ENCODE assay signal across 27 cellular contexts in the genomic region with DNA sequence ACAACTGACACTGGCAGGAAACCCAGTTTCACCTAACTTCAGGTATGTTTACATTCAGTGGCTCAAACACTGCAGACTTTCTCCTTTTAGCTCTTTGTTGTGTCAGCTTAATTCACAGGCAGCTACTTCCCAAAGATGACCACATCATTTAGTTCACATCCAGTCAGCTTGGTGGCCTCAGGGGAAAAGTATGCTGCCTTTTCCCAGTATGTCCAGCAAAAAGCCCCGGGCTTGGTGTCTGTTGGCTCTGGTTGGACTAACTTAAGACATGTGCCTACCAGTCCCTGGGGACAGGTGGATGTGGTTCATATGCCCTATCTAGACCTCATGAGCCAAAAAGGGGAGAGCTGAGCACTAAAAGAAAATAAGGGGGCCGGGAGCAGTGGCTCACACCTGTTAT. TPM values are rescaled to one million over a fixed set of nuclear protein-coding genes. Genes with fewer than 3 reads are reported as not detected.
DNase-seq lines count a peak whose midpoint lies in the region; ATAC-seq and TF ChIP-seq lines count a peak whose summit lies in the region.
"Had no signal": no experiment of that assay in that cellular context is flagged by ENCODE, and none has a peak within 500 bp of the region (broad histone marks: within the 10 kb centered on the region; RNA-seq: fewer than 3 reads in every experiment).

No MANE protein-coding gene starts in this region.

- no peaks in the 10 kb centered on the region for H3K9me3 ChIP-seq in OCI-LY7 (ENCODE audit: low read length)
- H3K9me3 ChIP-seq: left lung, upper lobe of left lung had no signal

- CTCF ChIA-PET in OCI-LY7 (lab: Charles Lee; ENCODE audit: unreplicated experiment) = no interaction called here

- H3K4me1 ChIP-seq in OCI-LY7 (ENCODE audit: insufficient read depth, low read length, poor library complexity, severe bottlenecking) = peaks cover 8% of the 10 kb centered on the region

- no peak overlapping the region for H2AFZ ChIP-seq in OCI-LY7 (ENCODE audit: low read length)

- H3K27ac ChIP-seq in OCI-LY7 (ENCODE audit: low read depth, low read length, poor library complexity, severe bottlenecking) = no peak overlapping the region
- H3K27ac ChIP-seq: 22Rv1, left lung, RWPE1, upper lobe of left lung had no signal

- intact Hi-C loops in OCI-LY7 (cut with micrococcal nuclease; ENCODE audit: unreplicated experiment) = no loop called here

- no TSS peak for BruUV-seq in OCI-LY7 (replicated peaks; lab: Mats Ljungman, UMichigan)

- no peak for TF ChIP-seq CTCF in OCI-LY7 (conservative IDR thresholded peaks at IDR 0.05; ENCODE audit: low read length)

- no peaks in the 10 kb centered on the region for H3K36me3 ChIP-seq in OCI-LY7 (ENCODE audit: insufficient read depth, low read length)
- H3K36me3 ChIP-seq: left lung, spleen, upper lobe of left lung had no signal

- peak; percentile 9 for DNase-seq in SIG-M5 treated with dmso at 0.1 percent for 504 hours (lab: John Stamatoyannopoulos, UW; ENCODE audit: unreplicated experiment)
- no peak for DNase-seq in SIG-M5 (lab: John Stamatoyannopoulos, UW)
- peak; percentile 21 for DNase-seq in OCI-LY7 (ENCODE audit: low spot score)
- DNase-seq in dermis blood vessel endothelial cell = peak; percentile 18
- DNase-seq in stromal cell of bone marrow (ENCODE audit: low read depth) = peak; percentile 29
- DNase-seq in left lobe of liver (ENCODE audit: low spot score) = no peak
- DNase-seq: activated CD4-positive, CD25-positive, alpha-beta regulatory T cell treated with anti-CD3 and anti-CD28 coated beads, Interleukin-2, amount 50 U/mL, for 72 hours; activated naive CD4-positive, alpha-beta T cell treated with anti-CD3 and anti-CD28 coated beads, Interleukin-2, amount 10 ng/mL, durations not matched to agents 7 days and 5 days; activated T-cell treated with anti-CD3 and anti-CD28 coated beads, Interleukin-2, amount 50 U/mL, for 24 hours; anterior cingulate cortex; C1 segment of cervical spinal cord; effector memory CD8-positive, alpha-beta T cell; GF-D8; head of caudate nucleus; Kasumi-1; left lung; NCI-H1105; NCI-H2081 treated with DMSO at 0.1 percent for 48 hours; NCI-H446 treated with DMSO at 0.1 percent for 48 hours; NK-92 treated with Interleukin-12 subunit alpha and Interleukin-12 subunit beta, amount 100 ng/mL, for 24 hours; spleen; stimulated activated CD4-positive, alpha-beta T cell treated with anti-CD3 and anti-CD28 coated beads, Interleukin-4, amount 100 ng/mL, for 4 hours; upper lobe of left lung had no signal

- no peak overlapping the region for H3K4me2 ChIP-seq in OCI-LY7 (ENCODE audit: low read length)

- no peak for ATAC-seq in GM21786 (IDR thresholded peaks at IDR 0.05; ENCODE audit: unreplicated experiment)
- no peak for ATAC-seq in left lobe of liver
- no peak for ATAC-seq in GM18870 (IDR thresholded peaks at IDR 0.05; ENCODE audit: unreplicated experiment)
- ATAC-seq: effector memory CD8-positive, alpha-beta T cell; left lung had no signal

- POLR2A ChIA-PET in OCI-LY7 (lab: Charles Lee) = no interaction called here

- H4K20me1 ChIP-seq in OCI-LY7 (ENCODE audit: insufficient read depth, low read length) = no peaks in the 10 kb centered on the region

- H3K4me3 ChIP-seq in OCI-LY7 (ENCODE audit: low read depth, low read length, poor library complexity, severe bottlenecking) = no peak overlapping the region
- H3K4me3 ChIP-seq: left lung, spleen, upper lobe of left lung had no signal

- no peaks in the 10 kb centered on the region for H3K9me2 ChIP-seq in OCI-LY7 (ENCODE audit: insufficient read depth, low read length)

- no peaks in the 10 kb centered on the region for H3K79me2 ChIP-seq in OCI-LY7 (ENCODE audit: insufficient read depth, low read depth, low read length)

RNA-seq across cellular contexts. Expression of a gene that starts 56.4 kb away (rescaled TPM):
- 13.3 and 15.4 TPM in 2 replicates for total RNA-seq in OCI-LY7 (2014; rRNA removed; shearing (Covaris generic))
- total RNA-seq in OCI-LY7 (2022) = 19.8 and 22.3 TPM in 2 replicates
- 35.1 and 36.7 TPM in 2 replicates for total RNA-seq in dermis blood vessel endothelial cell
- total RNA-seq in left lobe of liver = 20.9 TPM

Comparison
In these comparisons a context has a peak if more than half of its experiments do, and no peak if none do; other contexts are left out.
1. DNase-seq: peak in SIG-M5 treated with dmso at 0.1 percent for 504 hours (single experiment), OCI-LY7 (single experiment), dermis blood vessel endothelial cell (single experiment) and stromal cell of bone marrow (single experiment); none in SIG-M5 (single experiment) and left lobe of liver (single experiment).